In genomic region chr2:176097820-176098365, GRCh38 we compare ENCODE assay signal across 8 cellular contexts. TPM values are rescaled to one million over a fixed set of nuclear protein-coding genes. Genes with fewer than 3 reads are reported as not detected.
A peak's percentile ranks its signal among the peaks of the same experiment; 100 is the strongest.
DNase-seq lines count a peak whose midpoint lies in the region; ATAC-seq and TF ChIP-seq lines count a peak whose summit lies in the region.

No MANE protein-coding gene starts in this region.

- no peak for DNase-seq in natural killer cell
- no peak for DNase-seq in hippocampal formation (lab: John Stamatoyannopoulos, UW)
- no peak for DNase-seq in activated CD4-positive, CD25-positive, alpha-beta regulatory T cell treated with anti-CD3 and anti-CD28 coated beads, Interleukin-2, amount 50 U/mL, for 72 hours
- no peak for DNase-seq in Kasumi-1 (lab: John Stamatoyannopoulos, UW)
- no peak for DNase-seq in aorta

- H4K20me1 ChIP-seq in BLaER1: peaks cover 93% of the 10 kb centered on the region

- H3K27me3 ChIP-seq in BLaER1: peaks cover 100% of the 10 kb centered on the region
- H3K27me3 ChIP-seq in aorta (ENCODE audit: control insufficient read depth in 1 of 2, insufficient read depth in 2 of 2, low read length in 1 of 2): no peaks in the 10 kb centered on the region

- 5 to 7% methylated on average over 18 of the region's 18 CpGs for WGBS in aorta, 2 donors

- H3K4me3 ChIP-seq in BLaER1: peak overlapping the region; percentile 59; the same call in 1 of the 2 replicates
- H3K4me3 ChIP-seq in aorta (ENCODE audit: low read length in 2 of 2): no peak overlapping the region

- H3K4me3 Mint-ChIP-seq in activated naive CD8-positive, alpha-beta T cell: peak overlapping the region; percentile 80
- H3K4me3 Mint-ChIP-seq in natural killer cell: peak overlapping the region; percentile 84

- peaks cover 48% of the 10 kb centered on the region for H3K9me3 ChIP-seq in BLaER1
- H3K9me3 ChIP-seq in aorta (ENCODE audit: control insufficient read depth, low read length): no peaks in the 10 kb centered on the region

- peaks cover 9% of the 10 kb centered on the region for H3K4me1 ChIP-seq in BLaER1
- H3K4me1 ChIP-seq in aorta (ENCODE audit: control insufficient read depth in 1 of 2, insufficient read depth in 2 of 2, low read length in 2 of 2): no peaks in the 10 kb centered on the region

- H3K36me3 Mint-ChIP-seq in activated naive CD8-positive, alpha-beta T cell: peaks cover 4% of the 10 kb centered on the region
- peaks cover 6% of the 10 kb centered on the region for H3K36me3 Mint-ChIP-seq in natural killer cell

- peaks cover 64% of the 10 kb centered on the region for H3K27me3 Mint-ChIP-seq in activated naive CD8-positive, alpha-beta T cell
- peaks cover 79 to 80% of the 10 kb centered on the region in 2 donors for H3K27me3 Mint-ChIP-seq in natural killer cell (ENCODE audit: low read depth in 2 of 2)

- intact Hi-C loops in natural killer cell (cut with micrococcal nuclease): loop anchor here (1.0 to 5.0 kb wide), 5 partner anchors 408 to 846 kb away; no protein-coding TSS in a partner anchor
- intact Hi-C loops in aorta (cut with DNase I): loop anchor here (5.0 to 10.0 kb wide), 3 partner anchors 731 to 913 kb away; partner anchors contain the start of gene ATP5MC3 (in 1 of the 2)

- TF ChIP-seq CTCF in natural killer cell (IDR thresholded peaks at IDR 0.05): no peak

- ATAC-seq in HG02798 (IDR thresholded peaks at IDR 0.05; ENCODE audit: poor library complexity, unreplicated experiment) (peak; percentile 3), natural killer cell (no peak), aorta (ENCODE audit: low FRiP score) (no peak)

- H3K27ac ChIP-seq in BLaER1: no peak overlapping the region
- no peak overlapping the region for H3K27ac ChIP-seq in aorta (ENCODE audit: low read depth in 1 of 2, low read length in 2 of 2)

- H3K9me3 Mint-ChIP-seq in activated naive CD8-positive, alpha-beta T cell (ENCODE audit: low read depth): peaks cover 4% of the 10 kb centered on the region
- H3K9me3 Mint-ChIP-seq in natural killer cell: no peaks in the 10 kb centered on the region

- H3K4me2 ChIP-seq in BLaER1: peak overlapping the region; percentile 78

- H3K9ac ChIP-seq in BLaER1: no peak overlapping the region

- H3K36me3 ChIP-seq in BLaER1 (no peaks in the 10 kb centered on the region), aorta (ENCODE audit: control insufficient read depth in 1 of 2, insufficient read depth in 2 of 2, low read length in 1 of 2) (no peaks in the 10 kb centered on the region)

- H3K4me1 Mint-ChIP-seq in activated naive CD8-positive, alpha-beta T cell (ENCODE audit: low read depth): peaks cover 30% of the 10 kb centered on the region
- H3K4me1 Mint-ChIP-seq in natural killer cell: peaks cover 18 to 27% of the 10 kb centered on the region in 2 donors

- no peak overlapping the region for H3K27ac Mint-ChIP-seq in activated naive CD8-positive, alpha-beta T cell
- H3K27ac Mint-ChIP-seq in natural killer cell: peak overlapping the region in 1 of 2 donors; percentile 7

RNA-seq across cellular contexts. Expression of gene HOXD12, which starts 1.7 kb away (rescaled TPM):
- total RNA-seq in natural killer cell (not detected), aorta (not detected)
- polyA plus RNA-seq in aorta: not detected

RNA-seq across cellular contexts. Expression of gene HOXD13, which starts 5.4 kb away (rescaled TPM):
- not detected for total RNA-seq in natural killer cell
- total RNA-seq in aorta: not detected
- polyA plus RNA-seq in aorta: not detected

RNA-seq across cellular contexts. Expression of gene HOXD11, which starts 9.2 kb away (rescaled TPM):
- total RNA-seq in natural killer cell (not detected), aorta (under 1 TPM in 1 of 2 donors, not detected in 1; 0.29 TPM)
- not detected for polyA plus RNA-seq in aorta

RNA-seq across cellular contexts. Expression of gene EVX2, which starts 14.1 kb away (rescaled TPM):
- total RNA-seq in natural killer cell: not detected
- not detected for total RNA-seq in aorta
- polyA plus RNA-seq in aorta: not detected

RNA-seq across cellular contexts. Expression of gene HOXD10, which starts 18.7 kb away (rescaled TPM):
- not detected for total RNA-seq in natural killer cell
- total RNA-seq in aorta: 1 to 10 TPM in 1 of 2 donors, not detected in 1; 1.4 TPM
- not detected for polyA plus RNA-seq in aorta
